In the genomic region with DNA sequence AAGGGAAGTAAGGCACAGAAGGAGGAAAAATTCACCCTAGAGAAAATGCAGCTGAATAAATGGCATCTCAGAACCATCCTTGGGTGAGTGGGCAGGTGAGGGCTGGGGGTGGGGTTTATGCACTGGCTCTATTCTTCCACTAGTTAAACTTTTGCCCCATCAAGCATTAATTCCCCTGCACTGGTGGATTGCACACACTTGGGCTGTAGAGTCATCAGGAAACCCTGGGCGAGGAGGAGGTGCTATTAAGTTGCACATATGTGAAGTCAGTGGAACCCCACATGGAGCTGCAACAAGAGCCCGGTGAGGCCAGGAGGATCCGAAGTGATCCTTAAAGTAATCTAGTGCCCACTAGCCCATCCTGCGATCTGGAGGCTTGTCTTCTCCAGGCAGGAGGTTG, we compare ENCODE assay signal across 27 cellular contexts. TPM values are rescaled to one million over a fixed set of nuclear protein-coding genes. Genes with fewer than 3 reads are reported as not detected.
"Had no signal": no experiment of that assay in that cellular context is flagged by ENCODE, and none has a peak within 500 bp of the region (broad histone marks: within the 10 kb centered on the region; RNA-seq: fewer than 3 reads in every experiment).

No MANE protein-coding gene starts in this region.

- DNase-seq: activated B cell treated with CpG ODN at 0.5 μM for 24 hours; activated CD4-positive, alpha-beta T cell treated with anti-CD3 and anti-CD28 coated beads for 36 hours; activated CD4-positive, alpha-beta T cell treated with anti-CD3 and anti-CD28 coated beads, Interleukin-2, amount 50 U/mL, for 4 hours; activated effector memory CD4-positive, alpha-beta T cell treated with anti-CD3 and anti-CD28 coated beads, Interleukin-2, amount 50 U/mL, for 16 hours; activated naive CD4-positive, alpha-beta T cell treated with anti-CD3 and anti-CD28 coated beads, Interleukin-2, amount 10 ng/mL, durations not matched to agents 7 days and 5 days; activated naive CD8-positive, alpha-beta T cell treated with anti-CD3 and anti-CD28 coated beads, Interleukin-2, amount 50 U/mL, for 24 hours; anterior cingulate cortex; central memory CD4-positive, alpha-beta T cell; effector memory CD8-positive, alpha-beta T cell; hypothalamus; left cardiac atrium; pancreas; psoas muscle; stimulated activated CD4-positive, alpha-beta T cell treated with anti-CD3 and anti-CD28 coated beads, Interleukin-4, amount 100 ng/mL, for 24 hours; stimulated activated naive CD4-positive, alpha-beta T cell treated with Interleukin-2 at 50 U/mL for 16 hours; T-helper 1 cell; T-helper 9 cell; upper lobe of left lung had no signal

- H3K27me3 ChIP-seq: esophagus muscularis mucosa, pancreas, upper lobe of left lung had no signal

- FAIRE-seq: colon, endothelial cell of umbilical vein, frontal cortex, pancreas had no signal

- H3K4me1 ChIP-seq: pancreas had no signal

- H3K36me3 ChIP-seq: esophagus muscularis mucosa, pancreas, thoracic aorta, upper lobe of left lung had no signal

- ATAC-seq: activated CD4-positive, alpha-beta T cell treated with anti-CD3 and anti-CD28 coated beads for 36 hours; effector memory CD8-positive, alpha-beta T cell; natural killer cell treated with Interleukin-12 subunit alpha and Interleukin-12 subunit beta and Interleukin-15 and Interleukin-18, amount 100 ng/mL, for 72 hours; pancreas; right cardiac atrium had no signal

- H3K4me3 ChIP-seq: esophagus muscularis mucosa, pancreas, psoas muscle, thoracic aorta, upper lobe of left lung had no signal

- H3K27ac ChIP-seq: esophagus muscularis mucosa, pancreas, upper lobe of left lung had no signal

- H3K9me3 ChIP-seq: esophagus muscularis mucosa, pancreas, psoas muscle, thoracic aorta, upper lobe of left lung had no signal

RNA-seq across cellular contexts. Expression of a gene that starts 19.3 kb away (rescaled TPM):
- total RNA-seq: activated B cell treated with CpG ODN at 0.5 μM for 24 hours; activated CD4-positive, alpha-beta T cell treated with anti-CD3 and anti-CD28 coated beads for 36 hours; activated CD8-positive, alpha-beta memory T cell treated with anti-CD3 and anti-CD28 coated beads for 36 hours; dermis microvascular lymphatic vessel endothelial cell; endothelial cell of umbilical vein; esophagus muscularis mucosa; frontal cortex; left cardiac atrium; natural killer cell treated with Interleukin-12 subunit alpha and Interleukin-12 subunit beta and Interleukin-15 and Interleukin-18, amount 100 ng/mL, for 72 hours; pancreas; psoas muscle; right cardiac atrium; thoracic aorta had no signal
- polyA plus RNA-seq: endothelial cell of umbilical vein, pancreas, right cardiac atrium had no signal
